22 cellular contexts compared by ENCODE assay signal in the genomic region with DNA sequence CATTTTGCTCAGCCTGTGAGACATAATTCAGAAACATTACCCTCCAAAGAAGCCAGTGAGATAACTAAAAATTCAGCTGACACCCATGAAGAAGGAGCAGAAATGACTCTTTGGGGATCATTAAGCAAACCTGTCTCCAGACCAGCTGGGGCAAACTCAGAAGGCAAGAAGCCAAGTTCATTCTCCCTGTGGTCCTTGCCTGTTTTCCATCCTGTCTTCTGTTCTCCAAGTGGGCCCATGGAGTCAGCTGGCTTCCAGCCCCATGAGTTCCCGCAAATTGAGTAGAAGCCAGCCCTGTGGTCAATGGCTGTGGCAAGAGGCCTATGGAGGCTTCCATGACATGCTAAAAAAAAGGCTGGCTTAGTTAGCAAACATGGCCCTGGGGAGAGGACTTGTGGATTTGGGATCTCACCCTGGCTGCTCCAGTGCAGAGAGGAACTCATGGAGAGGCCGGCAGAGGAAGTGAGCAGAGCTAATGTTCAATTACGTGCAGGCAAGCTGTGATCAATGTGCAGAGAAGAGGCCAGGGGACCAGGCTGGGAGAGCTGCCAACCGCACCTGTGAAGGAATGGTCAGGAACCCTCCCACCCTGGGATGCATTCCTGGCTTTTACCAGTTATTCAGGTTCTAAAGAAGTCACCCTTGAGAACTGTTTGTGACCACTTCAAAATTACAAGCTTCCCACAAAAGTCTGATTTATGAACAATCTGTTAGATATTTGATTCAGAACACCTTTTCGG.
"Had no signal": no experiment of that assay in that cellular context is flagged by ENCODE, and none has a peak within 500 bp of the region (broad histone marks: within the 10 kb centered on the region; RNA-seq: fewer than 3 reads in every experiment).

No MANE protein-coding gene starts in this region.

- ATAC-seq: activated T-cell treated with anti-CD3 and anti-CD28 coated beads, Interleukin-2, amount 50 U/mL, for 4 hours; body of pancreas; natural killer cell; stimulated activated naive CD8-positive, alpha-beta T cell treated with anti-CD3 and anti-CD28 coated beads, Interleukin-15, amount 100 ng/mL, for 72 hours; WTC11 had no signal

- H3K36me3 Mint-ChIP-seq: activated naive CD8-positive, alpha-beta T cell; natural killer cell; WTC11 had no signal

- H3K9me3 ChIP-seq: body of pancreas, lower lobe of right lung, suprapubic skin, transverse colon, vagina had no signal

- DNase-seq: activated CD4-positive, alpha-beta T cell treated with anti-CD3 and anti-CD28 coated beads, Interleukin-2, amount 50 U/mL, for 48 hours; activated CD8-positive, alpha-beta memory T cell treated with anti-CD3 and anti-CD28 coated beads, Interleukin-2, amount 50 U/mL, for 48 hours; activated naive CD4-positive, alpha-beta T cell; activated T-cell treated with anti-CD3 and anti-CD28 coated beads, Interleukin-2, amount 50 U/mL, for 4 hours; body of pancreas; caudate nucleus; dorsolateral prefrontal cortex; foreskin melanocyte; kidney; lower lobe of right lung; natural killer cell; stimulated activated CD4-positive, alpha-beta T cell treated with anti-CD3 and anti-CD28 coated beads, Interleukin-1b, Interleukin-23, amount 100 ng/mL, for 48 hours; stimulated activated naive CD8-positive, alpha-beta T cell treated with anti-CD3 and anti-CD28 coated beads, Interleukin-15, amount 100 ng/mL, for 72 hours; T-helper 9 cell; transverse colon had no signal

- H3K27me3 Mint-ChIP-seq: activated naive CD8-positive, alpha-beta T cell; progenitor cell of endocrine pancreas; stimulated activated naive CD8-positive, alpha-beta T cell treated with anti-CD3 and anti-CD28 coated beads, Interleukin-15, amount 100 ng/mL, for 72 hours had no signal

- H3K4me1 ChIP-seq: body of pancreas, lower lobe of right lung, suprapubic skin, vagina had no signal

- H3K27ac Mint-ChIP-seq: activated naive CD8-positive, alpha-beta T cell; activated T-helper 2 cell treated with anti-CD3 and anti-CD28 coated beads, Interferon-gamma antibody, Interleukin-2, Interleukin-4, amounts not matched to agents 10 μg/mL and 5 μg/mL and 100 μg/mL, durations not matched to agents 14 hours and 24 hours and 36 hours; natural killer cell; progenitor cell of endocrine pancreas; WTC11 had no signal

- FAIRE-seq: colon, kidney had no signal

- H3K9me3 Mint-ChIP-seq: activated T-cell treated with anti-CD3 and anti-CD28 coated beads, Interleukin-2, amount 50 U/mL, for 4 hours; activated T-helper 2 cell treated with anti-CD3 and anti-CD28 coated beads, Interferon-gamma antibody, Interleukin-2, Interleukin-4, amounts not matched to agents 10 μg/mL and 5 μg/mL and 100 μg/mL, durations not matched to agents 14 hours and 24 hours and 36 hours; natural killer cell; stimulated activated naive CD8-positive, alpha-beta T cell treated with anti-CD3 and anti-CD28 coated beads, Interleukin-15, amount 100 ng/mL, for 72 hours had no signal

- H3K4me3 ChIP-seq: body of pancreas, dorsolateral prefrontal cortex, lower lobe of right lung, suprapubic skin, transverse colon, vagina had no signal

- H3K4me1 Mint-ChIP-seq: natural killer cell; stimulated activated naive CD8-positive, alpha-beta T cell treated with anti-CD3 and anti-CD28 coated beads, Interleukin-15, amount 100 ng/mL, for 72 hours; WTC11 had no signal

- H3K27ac ChIP-seq: body of pancreas, dorsolateral prefrontal cortex, lower lobe of right lung, suprapubic skin, transverse colon, vagina had no signal

- H3K4me3 Mint-ChIP-seq: activated naive CD8-positive, alpha-beta T cell; activated T-cell treated with anti-CD3 and anti-CD28 coated beads, Interleukin-2, amount 50 U/mL, for 4 hours; natural killer cell; stimulated activated naive CD8-positive, alpha-beta T cell treated with anti-CD3 and anti-CD28 coated beads, Interleukin-15, amount 100 ng/mL, for 72 hours; WTC11 had no signal
